Comparison of ENCODE assay signal across 27 cellular contexts in genomic region chr6:1113921-1114320, GRCh38.
"Had no signal": no experiment of that assay in that cellular context is flagged by ENCODE, and none has a peak within 500 bp of the region (broad histone marks: within the 10 kb centered on the region; RNA-seq: fewer than 3 reads in every experiment).

No MANE protein-coding gene starts in this region.

- H3K36me3 ChIP-seq: adrenal gland, breast epithelium, cardiac muscle cell, colonic mucosa, esophagus squamous epithelium had no signal

- ATAC-seq: activated naive CD8-positive, alpha-beta T cell treated with anti-CD3 and anti-CD28 coated beads, Interleukin-2, amount 50 U/mL, for 24 hours; activated T-cell treated with anti-CD3 and anti-CD28 coated beads, Interleukin-2, amount 50 U/mL, for 4 hours; activated T-helper 17 cell treated with anti-CD3 and anti-CD28 coated beads, Interleukin-2, amount 50 U/mL, for 72 hours; WTC11 had no signal

- H3K9me3 ChIP-seq: adrenal gland, breast epithelium, colonic mucosa, esophagus squamous epithelium had no signal

- DNase-seq: activated CD4-positive, alpha-beta memory T cell treated with anti-CD3 and anti-CD28 coated beads, Interleukin-2, amount 10 ng/mL, durations not matched to agents 7 days and 5 days; activated CD4-positive, alpha-beta T cell treated with anti-CD3 and anti-CD28 coated beads for 1 hour; activated CD4-positive, alpha-beta T cell treated with anti-CD3 and anti-CD28 coated beads for 4 hours; activated CD4-positive, alpha-beta T cell treated with anti-CD3 and anti-CD28 coated beads, Interleukin-2, amount 10 ng/mL, durations not matched to agents 7 days and 5 days; activated CD4-positive, alpha-beta T cell treated with anti-CD3 and anti-CD28 coated beads, Interleukin-2, amount 50 U/mL, for 4 hours; activated effector memory CD4-positive, alpha-beta T cell treated with Interleukin-2 at 50 U/mL for 16 hours; activated gamma-delta T cell treated with Interleukin-2 at 50 U/mL for 16 hours; activated naive CD4-positive, alpha-beta T cell treated with Interleukin-2 at 50 U/mL for 16 hours; activated naive CD8-positive, alpha-beta T cell treated with anti-CD3 and anti-CD28 coated beads for 36 hours; activated naive CD8-positive, alpha-beta T cell treated with anti-CD3 and anti-CD28 coated beads, Interleukin-2, amount 50 U/mL, for 24 hours; activated T-cell treated with anti-CD3 and anti-CD28 coated beads, Interleukin-2, amount 50 U/mL, for 4 hours; adrenal gland; amygdala; aorta; central memory CD4-positive, alpha-beta T cell; cerebellar nuclear complex; colonic mucosa; effector CD8-positive, alpha-beta T cell; esophagus squamous epithelium; head of caudate nucleus; T-helper 2 cell had no signal

- H3K4me1 ChIP-seq: adrenal gland, breast epithelium, colonic mucosa had no signal

- H3K4me3 ChIP-seq: adrenal gland, breast epithelium, cardiac muscle cell, colonic mucosa, esophagus squamous epithelium had no signal

- H3K27ac ChIP-seq: adrenal gland, breast epithelium, cardiac muscle cell, colonic mucosa, epithelial cell of prostate, VCaP had no signal

- H3K27me3 ChIP-seq: adrenal gland, breast epithelium, cardiac muscle cell, colonic mucosa, esophagus squamous epithelium had no signal
